Comparison of ENCODE assay signal across 16 cellular contexts in genomic region chr3:171323934-171324535, GRCh38.
A peak's percentile ranks its signal among the peaks of the same experiment; 100 is the strongest.
DNase-seq lines count a peak whose midpoint lies in the region; ATAC-seq, FAIRE-seq and TF ChIP-seq lines count a peak whose summit lies in the region.
"Had no signal": no experiment of that assay in that cellular context is flagged by ENCODE, and none has a peak within 500 bp of the region (broad histone marks: within the 10 kb centered on the region; RNA-seq: fewer than 3 reads in every experiment).

No MANE protein-coding gene starts in this region.

- no peaks in the 10 kb centered on the region for H3K27me3 Mint-ChIP-seq in natural killer cell (ENCODE audit: low read depth in 2 of 2)
- H3K27me3 Mint-ChIP-seq in natural killer cell treated with Interleukin-12 subunit alpha and Interleukin-12 subunit beta and Interleukin-15 and Interleukin-18, amount 100 ng/mL, for 72 hours, result no peaks in the 10 kb centered on the region
- H3K27me3 Mint-ChIP-seq: dendritic cell treated with granulocyte-macrophage colony-stimulating factor and Interleukin-4, amounts not matched to agents 40 ng/mL and 50 ng/mL, for 4 days had no signal

- TF ChIP-seq CTCF in natural killer cell (IDR thresholded peaks at IDR 0.05) (no peak), dorsolateral prefrontal cortex (IDR thresholded peaks at IDR 0.05 in 54 of 56, conservative IDR thresholded peaks at IDR 0.05 in 2 of 56; ENCODE audit: low read depth in 1 of 56, partially characterized antibody in 56 of 56) (no peak), tibial artery (IDR thresholded peaks at IDR 0.05) (no peak), kidney (IDR thresholded peaks at IDR 0.05; ENCODE audit: borderline replicate concordance, extremely low read depth, insufficient read depth) (no peak)

- H3K9me3 Mint-ChIP-seq in natural killer cell, result no peaks in the 10 kb centered on the region
- no peaks in the 10 kb centered on the region for H3K9me3 Mint-ChIP-seq in natural killer cell treated with Interleukin-12 subunit alpha and Interleukin-12 subunit beta and Interleukin-15 and Interleukin-18, amount 100 ng/mL, for 72 hours
- H3K9me3 Mint-ChIP-seq: dendritic cell treated with granulocyte-macrophage colony-stimulating factor and Interleukin-4, amounts not matched to agents 40 ng/mL and 50 ng/mL, for 4 days had no signal

- intact Hi-C loops in natural killer cell (cut with micrococcal nuclease), result no loop called here
- intact Hi-C loops in dorsolateral prefrontal cortex (cut with DNase I), result no loop called here
- intact Hi-C loops in tibial artery (cut with DNase I; ENCODE audit: low total_unique reads), result no loop called here
- intact Hi-C loops in kidney (cut with DNase I), result no loop called here

- H3K9ac ChIP-seq in kidney (ENCODE audit: low read length in 2 of 2), result no peak overlapping the region

- no peaks in the 10 kb centered on the region for H3K36me3 ChIP-seq in tibial artery
- H3K36me3 ChIP-seq in kidney (ENCODE audit: control insufficient read depth in 1 of 2, insufficient read depth in 2 of 2, low read length in 2 of 2), result no peaks in the 10 kb centered on the region
- H3K36me3 ChIP-seq: left lung, neutrophil had no signal

- peak overlapping the region in 18 of 59 donors; percentile 3 to 45 (median 20) for H3K4me3 ChIP-seq in dorsolateral prefrontal cortex
- peak overlapping the region in 1 of 2 donors; percentile 24 for H3K4me3 ChIP-seq in tibial artery
- H3K4me3 ChIP-seq in kidney (ENCODE audit: low read length in 2 of 2), result peak overlapping the region in 1 of 2 donors; percentile 39
- H3K4me3 ChIP-seq: left lung had no signal

- H3K9me3 ChIP-seq in tibial artery (no peaks in the 10 kb centered on the region), kidney (ENCODE audit: control insufficient read depth in 1 of 2, low read length in 2 of 2) (no peaks in the 10 kb centered on the region)
- H3K9me3 ChIP-seq: left lung, neutrophil had no signal

- no peak for ATAC-seq in natural killer cell
- ATAC-seq in natural killer cell treated with Interleukin-12 subunit alpha and Interleukin-12 subunit beta and Interleukin-15 and Interleukin-18, amount 100 ng/mL, for 72 hours, result no peak
- no peak for ATAC-seq in GM21423 (IDR thresholded peaks at IDR 0.05; ENCODE audit: unreplicated experiment)
- ATAC-seq: left lung had no signal

- H3K36me3 Mint-ChIP-seq in natural killer cell, result no peaks in the 10 kb centered on the region
- H3K36me3 Mint-ChIP-seq in natural killer cell treated with Interleukin-12 subunit alpha and Interleukin-12 subunit beta and Interleukin-15 and Interleukin-18, amount 100 ng/mL, for 72 hours, result peaks cover 5% of the 10 kb centered on the region

- DNase-seq in natural killer cell (no peak), dorsolateral prefrontal cortex (no peak), myocyte (ENCODE audit: low read depth) (peak; percentile 91), tibial artery (no peak), UCSD-AML1 (lab: John Stamatoyannopoulos, UW; ENCODE audit: unreplicated experiment) (no peak), kidney (no peak)
- DNase-seq in natural killer cell treated with Interleukin-12 subunit alpha and Interleukin-12 subunit beta and Interleukin-15 and Interleukin-18, amount 100 ng/mL, for 72 hours (ENCODE audit: low spot score), result no peak
- DNase-seq: activated CD8-positive, alpha-beta memory T cell treated with anti-CD3 and anti-CD28 coated beads for 24 hours; activated naive CD4-positive, alpha-beta T cell treated with Interleukin-2 at 50 U/mL for 16 hours; DND-41; left lung; T1000 had no signal

- peaks cover 0 to 51% (median 15%) of the 10 kb centered on the region in 4 donors for H3K4me1 ChIP-seq in tibial artery
- peaks cover 0 to 8% of the 10 kb centered on the region in 2 donors for H3K4me1 ChIP-seq in kidney (ENCODE audit: control insufficient read depth in 1 of 2, insufficient read depth in 1 of 2, low read depth in 1 of 2, low read length in 2 of 2)

- H3K27ac Mint-ChIP-seq in natural killer cell, result peak overlapping the region; percentile 65 to 75
- H3K27ac Mint-ChIP-seq in natural killer cell treated with Interleukin-12 subunit alpha and Interleukin-12 subunit beta and Interleukin-15 and Interleukin-18, amount 100 ng/mL, for 72 hours, result peak overlapping the region in 1 of 2 donors; percentile 24
- H3K27ac Mint-ChIP-seq: dendritic cell treated with granulocyte-macrophage colony-stimulating factor and Interleukin-4, amounts not matched to agents 40 ng/mL and 50 ng/mL, for 4 days had no signal

- no peak for FAIRE-seq in kidney (lab: Jason Lieb, UNC)

- H3K4me3 Mint-ChIP-seq in natural killer cell, result no peak overlapping the region
- H3K4me3 Mint-ChIP-seq in natural killer cell treated with Interleukin-12 subunit alpha and Interleukin-12 subunit beta and Interleukin-15 and Interleukin-18, amount 100 ng/mL, for 72 hours, result no peak overlapping the region
- H3K4me3 Mint-ChIP-seq: dendritic cell treated with granulocyte-macrophage colony-stimulating factor and Interleukin-4, amounts not matched to agents 40 ng/mL and 50 ng/mL, for 4 days had no signal

- H3K27ac ChIP-seq in dorsolateral prefrontal cortex, result peak overlapping the region in 49 of 59 donors; percentile 1 to 90 (median 57)
- peak overlapping the region; percentile 37 to 47 for H3K27ac ChIP-seq in tibial artery
- no peak overlapping the region for H3K27ac ChIP-seq in kidney (ENCODE audit: low read depth in 2 of 2, low read length in 2 of 2)
- H3K27ac ChIP-seq: left lung, neutrophil, RWPE1 had no signal

- H3K27me3 ChIP-seq in dorsolateral prefrontal cortex, result no peaks in the 10 kb centered on the region
- H3K27me3 ChIP-seq in tibial artery, result no peaks in the 10 kb centered on the region
- H3K27me3 ChIP-seq: left lung, neutrophil had no signal

- H3K4me1 Mint-ChIP-seq in natural killer cell, result peaks cover 48 to 54% of the 10 kb centered on the region in 2 donors
- H3K4me1 Mint-ChIP-seq in natural killer cell treated with Interleukin-12 subunit alpha and Interleukin-12 subunit beta and Interleukin-15 and Interleukin-18, amount 100 ng/mL, for 72 hours (ENCODE audit: low read depth in 2 of 2), result peaks cover 32 to 38% of the 10 kb centered on the region in 2 donors

Comparison
In these comparisons a context has a peak if more than half of its experiments do, and no peak if none do; other contexts are left out.
1. H3K27ac ChIP-seq: peak in dorsolateral prefrontal cortex (49 of 59) and tibial artery (2 of 2); none in kidney (0 of 2).